In the genomic region with DNA sequence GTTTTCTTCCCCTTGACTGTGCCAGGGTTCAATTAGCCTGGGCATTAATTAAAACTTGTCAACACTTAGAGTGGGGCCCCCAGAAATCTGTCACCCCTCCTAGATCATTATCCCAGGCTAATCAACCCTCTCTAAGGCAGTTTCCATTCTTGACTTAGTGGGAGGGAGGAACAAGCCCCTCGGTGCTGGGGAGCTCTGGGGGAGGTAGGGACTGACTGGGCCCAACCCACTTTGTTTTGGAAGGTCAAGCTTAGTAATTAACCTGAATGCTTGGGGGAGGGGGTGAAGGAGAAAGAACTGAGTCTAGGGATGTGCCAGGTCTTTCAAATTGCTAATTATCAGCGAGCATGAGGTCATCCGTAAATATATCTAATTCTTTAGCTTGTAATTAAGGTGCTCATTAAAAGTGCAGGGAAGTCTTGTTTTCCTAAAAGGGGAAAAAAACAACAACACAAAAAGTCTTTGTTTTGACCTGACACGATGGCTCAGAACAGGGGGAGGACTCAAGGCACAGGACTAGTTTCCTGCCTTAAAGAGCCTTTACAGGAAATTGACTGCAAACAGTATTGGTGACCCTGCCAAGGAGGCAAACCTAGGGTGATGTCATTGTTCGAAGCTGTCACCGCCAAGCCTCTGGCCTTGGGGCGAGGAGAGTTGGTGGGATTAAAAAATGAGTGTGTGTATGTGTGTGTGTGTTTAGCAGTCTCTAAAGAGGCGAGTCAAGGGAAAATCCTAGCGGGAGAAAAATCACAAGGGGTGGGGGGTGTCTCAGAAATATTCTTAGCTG, we compare ENCODE assay signal across 1 cellular context.
TF ChIP-seq lines count a peak whose summit lies in the region.

No MANE protein-coding gene starts in this region.

TF ChIP-seq in H1, 55 proteins besides CTCF, POLR2A, EP300 and RAD21:
- peak; percentile 31; the same call in 1 of the 2 replicates for TF ChIP-seq CREB1 (IDR thresholded peaks at IDR 0.05)
- 0 out of 2 replicates have a peak, but pooled peaks have one; percentile 11 for TF ChIP-seq TBP (IDR thresholded peaks at IDR 0.05; ENCODE audit: low read depth, low read length)
- peak; percentile 18 for TF ChIP-seq NANOG (IDR thresholded peaks at IDR 0.05; ENCODE audit: insufficient read depth, low read depth, low read length, poor library complexity, severe bottlenecking)
- 0 out of 2 replicates have a peak, but pooled peaks have one; percentile 7 for TF ChIP-seq KDM1A (IDR thresholded peaks at IDR 0.05; ENCODE audit: borderline replicate concordance, low read length)
- no peak for TF ChIP-seq PHF8 (conservative IDR thresholded peaks at IDR 0.05; ENCODE audit: low read depth, low read length)
- TF ChIP-seq, protein P1, sequence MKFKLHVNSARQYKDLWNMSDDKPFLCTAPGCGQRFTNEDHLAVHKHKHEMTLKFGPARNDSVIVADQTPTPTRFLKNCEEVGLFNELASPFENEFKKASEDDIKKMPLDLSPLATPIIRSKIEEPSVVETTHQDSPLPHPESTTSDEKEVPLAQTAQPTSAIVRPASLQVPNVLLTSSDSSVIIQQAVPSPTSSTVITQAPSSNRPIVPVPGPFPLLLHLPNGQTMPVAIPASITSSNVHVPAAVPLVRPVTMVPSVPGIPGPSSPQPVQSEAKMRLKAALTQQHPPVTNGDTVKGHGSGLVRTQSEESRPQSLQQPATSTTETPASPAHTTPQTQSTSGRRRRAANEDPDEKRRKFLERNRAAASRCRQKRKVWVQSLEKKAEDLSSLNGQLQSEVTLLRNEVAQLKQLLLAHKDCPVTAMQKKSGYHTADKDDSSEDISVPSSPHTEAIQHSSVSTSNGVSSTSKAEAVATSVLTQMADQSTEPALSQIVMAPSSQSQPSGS (IDR thresholded peaks at IDR 0.05; ENCODE audit: low read length), result 0 out of 2 replicates have a peak, but pooled peaks have one; percentile 64
- no peak for TF ChIP-seq BACH1 (IDR thresholded peaks at IDR 0.05; ENCODE audit: low read length)
- no peak for TF ChIP-seq SIRT6 (IDR thresholded peaks at IDR 0.05; ENCODE audit: low read length)
- TF ChIP-seq TAF7 (optimal IDR thresholded peaks at IDR 0.05; ENCODE audit: borderline replicate concordance, low read depth, low read length), result peak; percentile 59
- peak; percentile 9; the same call in 1 of the 2 replicates for TF ChIP-seq SIX5 (IDR thresholded peaks at IDR 0.05; ENCODE audit: low read depth, low read length)
- no peak for TF ChIP-seq ASH2L (IDR thresholded peaks at IDR 0.05; ENCODE audit: low read length)
- TF ChIP-seq KDM5A (IDR thresholded peaks at IDR 0.05; ENCODE audit: low read length), result no peak
- TF ChIP-seq E2F6 (IDR thresholded peaks at IDR 0.05), result no peak
- no peak for TF ChIP-seq EZH2 (IDR thresholded peaks at IDR 0.05; ENCODE audit: low read depth, low read length, severe bottlenecking)
